7 cellular contexts compared by ENCODE assay signal in genomic region chr5:111072949-111073682, GRCh38. TPM values are rescaled to one million over a fixed set of nuclear protein-coding genes. Genes with fewer than 3 reads are reported as not detected.
A peak's percentile ranks its signal among the peaks of the same experiment; 100 is the strongest.
DNase-seq lines count a peak whose midpoint lies in the region; ATAC-seq and TF ChIP-seq lines count a peak whose summit lies in the region.

No MANE protein-coding gene starts in this region.

- TF ChIP-seq CTCF in foreskin fibroblast (IDR thresholded peaks at IDR 0.05; ENCODE audit: low read depth, low read length) (no peak), type B pancreatic cell (conservative IDR thresholded peaks at IDR 0.05) (no peak)

- no peaks in the 10 kb centered on the region for H3K36me3 Mint-ChIP-seq in type B pancreatic cell

- peak overlapping the region; percentile 5 for H3K27ac Mint-ChIP-seq in type B pancreatic cell

- ATAC-seq in GM19025 (IDR thresholded peaks at IDR 0.05; ENCODE audit: low read depth, unreplicated experiment) (peak; percentile 52), HG03095 (IDR thresholded peaks at IDR 0.05; ENCODE audit: unreplicated experiment) (peak; percentile 72)

- H3K4me3 Mint-ChIP-seq in type B pancreatic cell = peak overlapping the region; percentile 92

- no peaks in the 10 kb centered on the region for H3K9me3 Mint-ChIP-seq in type B pancreatic cell

- peak; percentile 85 to 86 for DNase-seq in NOMO-1 (lab: John Stamatoyannopoulos, UW; ENCODE audit: unreplicated experiment in 2 of 2)
- peak; percentile 9 for DNase-seq in activated T-helper 1 cell treated with Interleukin-2 at 50 U/mL for 16 hours (ENCODE audit: low read depth)
- peak; percentile 41 to 88 for DNase-seq in foreskin fibroblast
- DNase-seq in occipital lobe (lab: John Stamatoyannopoulos, UW) = peak; percentile 1
- DNase-seq in type B pancreatic cell (ENCODE audit: extremely low spot score, unreplicated experiment) = no peak

- peak overlapping the region; percentile 47 to 57 for H3K4me3 ChIP-seq in foreskin fibroblast (ENCODE audit: low read depth in 1 of 2, low read length in 2 of 2)

- H3K4me1 Mint-ChIP-seq in type B pancreatic cell (ENCODE audit: unreplicated experiment) = peaks cover 5% of the 10 kb centered on the region

- peaks cover 93% of the 10 kb centered on the region for H3K27me3 Mint-ChIP-seq in type B pancreatic cell

RNA-seq across cellular contexts. Expression of gene TSLP, which starts 1.6 kb away (rescaled TPM):
- total RNA-seq in occipital lobe (not detected), type B pancreatic cell (ENCODE audit: low replicate concordance) (not detected in 2 replicates)

RNA-seq across cellular contexts. Expression of gene WDR36, which starts 19.0 kb away (rescaled TPM):
- total RNA-seq in occipital lobe (61.8 TPM), type B pancreatic cell (ENCODE audit: low replicate concordance) (23.8 and 31.6 TPM in 2 replicates)
